ENCODE assay signal across 25 cellular contexts in genomic region chr16:85289760-85290625, GRCh38.
DNase-seq lines count a peak whose midpoint lies in the region; ATAC-seq, FAIRE-seq and TF ChIP-seq lines count a peak whose summit lies in the region.
"Had no signal": no experiment of that assay in that cellular context is flagged by ENCODE, and none has a peak within 500 bp of the region (broad histone marks: within the 10 kb centered on the region; RNA-seq: fewer than 3 reads in every experiment).

No MANE protein-coding gene starts in this region.

- H3K9me3 ChIP-seq in IMR-90 (ENCODE audit: control insufficient read depth, insufficient read depth, low read length): no peaks in the 10 kb centered on the region
- H3K9me3 ChIP-seq in HepG2 (ENCODE audit: low read length): no peaks in the 10 kb centered on the region
- no peaks in the 10 kb centered on the region for H3K9me3 ChIP-seq in subcutaneous abdominal adipose tissue (ENCODE audit: control insufficient read depth in 5 of 5, low read length in 5 of 5)
- H3K9me3 ChIP-seq: esophagus muscularis mucosa, stomach, upper lobe of right lung had no signal

- peaks cover 15% of the 10 kb centered on the region; the same call in 1 of the 2 replicates for H3K9me1 ChIP-seq in IMR-90 (ENCODE audit: insufficient read depth, low read length)

- H3K4me1 ChIP-seq in IMR-90 (ENCODE audit: control insufficient read depth, insufficient read depth, low read length) (peaks cover 20% of the 10 kb centered on the region), HepG2 (ENCODE audit: insufficient read depth, low read length) (peaks cover 91% of the 10 kb centered on the region), subcutaneous abdominal adipose tissue (ENCODE audit: control insufficient read depth in 5 of 5, insufficient read depth in 5 of 5, low read length in 5 of 5) (peaks cover 9 to 70% (median 56%) of the 10 kb centered on the region in 5 donors)

- H2BK15ac ChIP-seq in IMR-90 (ENCODE audit: low read depth, low read length): no peak overlapping the region

- DNase-seq in IMR-90: no peak
- DNase-seq in HepG2 (ENCODE audit: low spot score): peak; percentile 23
- DNase-seq in activated naive CD4-positive, alpha-beta T cell (lab: John Stamatoyannopoulos, UW): no peak
- no peak for DNase-seq in activated naive CD8-positive, alpha-beta T cell treated with anti-CD3 and anti-CD28 coated beads for 36 hours
- no peak for DNase-seq in SHP77 treated with DMSO at 0.1 percent for 48 hours (lab: John Stamatoyannopoulos, UW)
- DNase-seq: activated CD4-positive, alpha-beta T cell treated with anti-CD3 and anti-CD28 coated beads for 36 hours; activated naive CD4-positive, alpha-beta T cell treated with anti-CD3 and anti-CD28 coated beads for 36 hours; activated T-cell treated with anti-CD3 and anti-CD28 coated beads, Interleukin-2, amount 50 U/mL, for 48 hours; aorta; DMS 273 treated with DMSO at 0.1 percent for 48 hours; effector memory CD4-positive, alpha-beta T cell; KG1; left ventricle myocardium superior; NCI-H524 treated with DMSO at 0.1 percent for 48 hours; stomach; T-cell; upper lobe of right lung had no signal

- peaks cover 5% of the 10 kb centered on the region for H3K36me3 ChIP-seq in IMR-90 (ENCODE audit: control insufficient read depth, insufficient read depth, low read length)
- no peaks in the 10 kb centered on the region for H3K36me3 ChIP-seq in HepG2 (replicated peaks in 1 of 2; ENCODE audit: control insufficient read depth in 1 of 2, insufficient read depth in 2 of 2, low read length in 2 of 2)
- H3K36me3 ChIP-seq in subcutaneous abdominal adipose tissue (ENCODE audit: control insufficient read depth in 5 of 5, insufficient read depth in 5 of 5, low read length in 5 of 5): no peaks in the 10 kb centered on the region
- H3K36me3 ChIP-seq: esophagus muscularis mucosa, stomach, upper lobe of right lung had no signal

- ATAC-seq in IMR-90 (ENCODE audit: low read depth) (no peak), HepG2 (no peak; the same call in 2 of the 3 replicates)
- ATAC-seq: activated CD4-positive, alpha-beta T cell treated with anti-CD3 and anti-CD28 coated beads for 36 hours; left ventricle myocardium superior; Right ventricle myocardium inferior; T-cell; upper lobe of right lung had no signal

- H2BK20ac ChIP-seq in IMR-90 (ENCODE audit: low read depth, low read length): no peak overlapping the region

- in situ Hi-C loops in IMR-90 (cut with MboI; ENCODE audit: low sequenced_read_pairs): no loop called here
- in situ Hi-C loops in HepG2 (cut with HindIII; ENCODE audit: extremely low pct_ligation_motif_present, low pct_unique_long_range_greater_than_20kb): no loop called here

- H4K91ac ChIP-seq in IMR-90 (ENCODE audit: insufficient read depth, low read depth, low read length): no peak overlapping the region

- no peak overlapping the region for H2BK120ac ChIP-seq in IMR-90 (ENCODE audit: low read depth, low read length)

- no peak overlapping the region for H2BK5ac ChIP-seq in IMR-90 (ENCODE audit: low read depth, low read length, poor library complexity, severe bottlenecking)

- no peak overlapping the region for H3K56ac ChIP-seq in IMR-90 (ENCODE audit: extremely low read depth, insufficient read depth, low read length)

- no peaks in the 10 kb centered on the region for H3K79me2 ChIP-seq in HepG2 (ENCODE audit: insufficient read depth, low read length)

- H3K4ac ChIP-seq in IMR-90 (ENCODE audit: low read depth, low read length): no peak overlapping the region

- CTCF ChIA-PET in IMR-90 (lab: Yijun Ruan, JAX): no interaction called here
- CTCF ChIA-PET in HepG2 (lab: Yijun Ruan, JAX; ENCODE audit: low intra/inter-chr PET ratio, low total read pairs): interaction anchor here (1.1 kb wide), 1 partner anchor 14 kb away, joined by 5 read pairs; no protein-coding TSS in a partner anchor

- no peak for TF ChIP-seq RAD21 in IMR-90 (IDR thresholded peaks at IDR 0.05; ENCODE audit: low read length)
- no peak for TF ChIP-seq RAD21 in HepG2 (CRISPR knock-in tag; IDR thresholded peaks at IDR 0.05)

- no peaks in the 10 kb centered on the region for H3K9me3 Mint-ChIP-seq in activated naive CD8-positive, alpha-beta T cell treated with anti-CD3 and anti-CD28 coated beads for 36 hours
- H3K9me3 Mint-ChIP-seq: activated naive CD4-positive, alpha-beta T cell treated with anti-CD3 and anti-CD28 coated beads for 36 hours; CD14-positive monocyte; T-cell had no signal

- no peaks in the 10 kb centered on the region for H3K27me3 Mint-ChIP-seq in activated naive CD8-positive, alpha-beta T cell treated with anti-CD3 and anti-CD28 coated beads for 36 hours
- H3K27me3 Mint-ChIP-seq: T-cell had no signal

- peaks cover 24 to 73% of the 10 kb centered on the region in 2 experiments for H3K79me1 ChIP-seq in IMR-90 (ENCODE audit: low read depth in 1 of 2, low read length in 2 of 2)

- H2AFZ ChIP-seq in IMR-90 (replicated peaks; ENCODE audit: low read length, poor library complexity): no peak overlapping the region
- no peak overlapping the region for H2AFZ ChIP-seq in HepG2 (ENCODE audit: low read length)

- POLR2A ChIA-PET in IMR-90 (lab: Charles Lee; ENCODE audit: unreplicated experiment) (no interaction called here), HepG2 (lab: Yijun Ruan, JAX) (interaction anchor here (1.4 to 9.0 kb wide), 4 partner anchors 17 to 323 kb away, joined by 7 to 100 read pairs (median 11); partner anchors contain the start of gene GSE1)

- no peaks in the 10 kb centered on the region for H3K4me1 Mint-ChIP-seq in activated naive CD8-positive, alpha-beta T cell treated with anti-CD3 and anti-CD28 coated beads for 36 hours
- H3K4me1 Mint-ChIP-seq: activated CD4-positive, alpha-beta T cell treated with anti-CD3 and anti-CD28 coated beads for 36 hours; T-cell had no signal

- H3K36me3 Mint-ChIP-seq in activated naive CD8-positive, alpha-beta T cell treated with anti-CD3 and anti-CD28 coated beads for 36 hours: no peaks in the 10 kb centered on the region
- H3K36me3 Mint-ChIP-seq: CD14-positive monocyte, T-cell had no signal

- no peak overlapping the region for H3K9ac ChIP-seq in IMR-90 (ENCODE audit: low read depth, low read length)
- peak overlapping the region; percentile 59; the same call in 1 of the 2 replicates for H3K9ac ChIP-seq in HepG2 (ENCODE audit: insufficient read depth, low read depth, low read length)
- H3K9ac ChIP-seq in subcutaneous abdominal adipose tissue (ENCODE audit: low read length in 5 of 5): no peak overlapping the region

- no peak for TF ChIP-seq POLR2A in IMR-90 (IDR thresholded peaks at IDR 0.05; ENCODE audit: low read depth, low read length)
- no peak for TF ChIP-seq POLR2A in HepG2 (IDR thresholded peaks at IDR 0.05; ENCODE audit: insufficient read depth in 1 of 2, low read depth in 2 of 2, low read length in 2 of 2)

- WGBS in IMR-90 (ENCODE audit: extremely low coverage in 2 of 2, insufficient read length in 1 of 2), 2 experiments: 96% methylated on average over 5 of the region's 21 CpGs; no CpG with 5 or more reads in 1 of the 2 experiments
- 79% methylated on average over 17 of the region's 21 CpGs for WGBS in HepG2 (ENCODE audit: low lambda C conversion rate)

- H3K27ac ChIP-seq in IMR-90 (ENCODE audit: insufficient read depth, low read length) (no peak overlapping the region), angular gyrus (ENCODE audit: low read depth, low read length) (peak overlapping the region; percentile 90), HepG2 (ENCODE audit: extremely low read length, insufficient read depth, low read length) (peak overlapping the region; percentile 61), subcutaneous abdominal adipose tissue (ENCODE audit: low read depth, low read length) (peak overlapping the region; percentile 79)

- H3K4me3 ChIP-seq in IMR-90 (ENCODE audit: insufficient read depth, low read depth, low read length) (no peak overlapping the region), HepG2 (replicated peaks in 1 of 3; ENCODE audit: insufficient read depth in 1 of 3, low read depth in 2 of 3, low read length in 3 of 3) (peak overlapping the region in 1 of 3 experiments; percentile 45; a peak in 1 of 6 replicates), subcutaneous abdominal adipose tissue (ENCODE audit: low read depth in 1 of 5, low read length in 5 of 5) (no peak overlapping the region)
- H3K4me3 ChIP-seq: esophagus muscularis mucosa, stomach, upper lobe of right lung had no signal

- H3K14ac ChIP-seq in IMR-90 (replicated peaks; ENCODE audit: low read depth, low read length): no peak overlapping the region

- H2AK9ac ChIP-seq in IMR-90 (replicated peaks; ENCODE audit: low read depth, low read length, poor library complexity): no peak overlapping the region

- no peak for TF ChIP-seq CTCF in IMR-90 (conservative IDR thresholded peaks at IDR 0.05; ENCODE audit: low read depth, low read length)
- TF ChIP-seq CTCF in HepG2 (CRISPR knock-in tag; IDR thresholded peaks at IDR 0.05): peak; percentile 43

- no peak overlapping the region for H3K18ac ChIP-seq in IMR-90 (ENCODE audit: low read depth, low read length)

- H4K20me1 ChIP-seq in IMR-90 (ENCODE audit: insufficient read depth, low read length) (peaks cover 80% of the 10 kb centered on the region), HepG2 (ENCODE audit: insufficient read depth, low read length) (no peaks in the 10 kb centered on the region; the same call in 1 of the 2 replicates)

- H3K4me3 Mint-ChIP-seq in activated naive CD8-positive, alpha-beta T cell treated with anti-CD3 and anti-CD28 coated beads for 36 hours: no peak overlapping the region
- H3K4me3 Mint-ChIP-seq: activated CD4-positive, alpha-beta T cell treated with anti-CD3 and anti-CD28 coated beads for 36 hours; activated naive CD4-positive, alpha-beta T cell treated with anti-CD3 and anti-CD28 coated beads for 36 hours; T-cell had no signal

- dilution Hi-C loops in IMR-90 (cut with HindIII; ENCODE audit: low sequenced_read_pairs, unreplicated experiment): no loop called here

- no peak overlapping the region for H4K8ac ChIP-seq in IMR-90 (ENCODE audit: low read depth in 2 of 2, low read length in 2 of 2)

- H3K27ac Mint-ChIP-seq in activated naive CD8-positive, alpha-beta T cell treated with anti-CD3 and anti-CD28 coated beads for 36 hours: no peak overlapping the region
- H3K27ac Mint-ChIP-seq: activated CD4-positive, alpha-beta T cell treated with anti-CD3 and anti-CD28 coated beads for 36 hours; activated naive CD4-positive, alpha-beta T cell treated with anti-CD3 and anti-CD28 coated beads for 36 hours; T-cell had no signal

- H3K27me3 ChIP-seq in IMR-90 (ENCODE audit: control insufficient read depth, insufficient read depth, low read length): no peaks in the 10 kb centered on the region
- no peaks in the 10 kb centered on the region; a peak in 1 of 5 replicates for H3K27me3 ChIP-seq in HepG2 (ENCODE audit: control insufficient read depth in 1 of 2, insufficient read depth in 2 of 2, low read length in 2 of 2)
- H3K27me3 ChIP-seq in subcutaneous abdominal adipose tissue (ENCODE audit: control insufficient read depth in 5 of 5, insufficient read depth in 4 of 5, low read length in 5 of 5): no peaks in the 10 kb centered on the region
- H3K27me3 ChIP-seq: esophagus muscularis mucosa, stomach, upper lobe of right lung had no signal

- no peak overlapping the region for H3K23ac ChIP-seq in IMR-90 (ENCODE audit: low read depth, low read length)

- peak overlapping the region; percentile 33; the same call in 1 of the 2 replicates for H2AK5ac ChIP-seq in IMR-90 (ENCODE audit: low read depth, low read length)

- intact Hi-C loops in IMR-90 (cut with micrococcal nuclease): no loop called here
- intact Hi-C loops in HepG2 (cut with micrococcal nuclease; ENCODE audit: unreplicated experiment): loop anchor here (5.0 kb wide), 1 partner anchor 37 kb away; no protein-coding TSS in a partner anchor

- BruUV-seq in IMR-90 (replicated peaks; lab: Mats Ljungman, UMichigan) (no TSS peak), HepG2 (replicated peaks; lab: Mats Ljungman, UMichigan) (no TSS peak)

- H4K5ac ChIP-seq in IMR-90 (ENCODE audit: low read depth, low read length): no peak overlapping the region

- H3K4me2 ChIP-seq in IMR-90 (ENCODE audit: low read depth, low read length) (no peak overlapping the region), HepG2 (ENCODE audit: low read depth, low read length) (peak overlapping the region; percentile 71)

- TF ChIP-seq EP300 in HepG2 (IDR thresholded peaks at IDR 0.05; ENCODE audit: low read depth in 2 of 2, low read length in 2 of 2): no peak
- TF ChIP-seq EP300 in HepG2 (CRISPR knock-in tag; IDR thresholded peaks at IDR 0.05; ENCODE audit: borderline replicate concordance): peak; percentile 28; the same call in 1 of the 2 replicates

- FAIRE-seq in HepG2 (lab: Jason Lieb, UNC): peak; percentile 36
- FAIRE-seq: frontal cortex, H54, TTC549 had no signal
